In the genomic region with DNA sequence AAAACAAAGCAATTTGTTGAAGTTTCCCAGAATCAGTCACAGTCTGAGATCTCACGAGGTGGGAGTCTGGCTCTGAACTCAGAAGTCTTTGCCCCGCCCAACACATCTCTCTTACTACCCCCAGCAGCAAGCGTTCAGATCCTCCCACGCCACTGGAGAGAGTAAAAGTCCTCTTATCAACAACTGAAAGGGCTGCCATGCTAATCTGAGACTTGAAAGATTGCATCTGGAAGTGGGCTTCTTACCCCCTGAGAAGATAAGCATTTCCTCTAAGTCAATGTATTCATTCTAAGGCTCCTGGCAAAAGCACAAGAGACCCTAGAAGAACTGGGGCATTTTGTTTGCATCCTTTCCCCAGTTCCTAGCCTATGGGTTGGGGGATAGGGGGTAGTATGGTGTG, we compare ENCODE assay signal across 1 cellular context.
A peak's percentile ranks its signal among the peaks of the same experiment; 100 is the strongest.
TF ChIP-seq lines count a peak whose summit lies in the region.

No MANE protein-coding gene starts in this region.

TF ChIP-seq in K562, 482 proteins besides CTCF, POLR2A, EP300 and RAD21 (continued from another document and continues in another):
- TF ChIP-seq, protein P1, sequence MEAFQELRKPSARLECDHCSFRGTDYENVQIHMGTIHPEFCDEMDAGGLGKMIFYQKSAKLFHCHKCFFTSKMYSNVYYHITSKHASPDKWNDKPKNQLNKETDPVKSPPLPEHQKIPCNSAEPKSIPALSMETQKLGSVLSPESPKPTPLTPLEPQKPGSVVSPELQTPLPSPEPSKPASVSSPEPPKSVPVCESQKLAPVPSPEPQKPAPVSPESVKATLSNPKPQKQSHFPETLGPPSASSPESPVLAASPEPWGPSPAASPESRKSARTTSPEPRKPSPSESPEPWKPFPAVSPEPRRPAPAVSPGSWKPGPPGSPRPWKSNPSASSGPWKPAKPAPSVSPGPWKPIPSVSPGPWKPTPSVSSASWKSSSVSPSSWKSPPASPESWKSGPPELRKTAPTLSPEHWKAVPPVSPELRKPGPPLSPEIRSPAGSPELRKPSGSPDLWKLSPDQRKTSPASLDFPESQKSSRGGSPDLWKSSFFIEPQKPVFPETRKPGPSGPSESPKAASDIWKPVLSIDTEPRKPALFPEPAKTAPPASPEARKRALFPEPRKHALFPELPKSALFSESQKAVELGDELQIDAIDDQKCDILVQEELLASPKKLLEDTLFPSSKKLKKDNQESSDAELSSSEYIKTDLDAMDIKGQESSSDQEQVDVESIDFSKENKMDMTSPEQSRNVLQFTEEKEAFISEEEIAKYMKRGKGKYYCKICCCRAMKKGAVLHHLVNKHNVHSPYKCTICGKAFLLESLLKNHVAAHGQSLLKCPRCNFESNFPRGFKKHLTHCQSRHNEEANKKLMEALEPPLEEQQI (IDR thresholded peaks at IDR 0.05), result no peak
- TF ChIP-seq ARID2 (IDR thresholded peaks at IDR 0.05) (no peak), HNRNPH1 (optimal IDR thresholded peaks at IDR 0.05; ENCODE audit: low read depth, low read length) (no peak), HMG20B (CRISPR knock-in tag; IDR thresholded peaks at IDR 0.05) (no peak), TGIF2 (CRISPR knock-in tag; IDR thresholded peaks at IDR 0.05) (no peak), TEAD4 (IDR thresholded peaks at IDR 0.05; ENCODE audit: low read length) (peak; percentile 79), TEAD4 (CRISPR knock-in tag; IDR thresholded peaks at IDR 0.05; ENCODE audit: borderline replicate concordance) (no peak), TCFL5 (CRISPR knock-in tag; conservative IDR thresholded peaks at IDR 0.05) (no peak), EGR1 (conservative IDR thresholded peaks at IDR 0.05) (peak; percentile 89), PRMT5 (CRISPR knock-in tag; IDR thresholded peaks at IDR 0.05) (no peak), SNRNP70 (optimal IDR thresholded peaks at IDR 0.05; ENCODE audit: low read depth, low read length) (no peak), ZNF561 (CRISPR knock-in tag; conservative IDR thresholded peaks at IDR 0.05) (no peak), DNMT1 (IDR thresholded peaks at IDR 0.05) (no peak), ZBTB7A (IDR thresholded peaks at IDR 0.05; ENCODE audit: borderline replicate concordance, control insufficient read depth, low read depth, low read length) (peak; percentile 38), TAF15 (IDR thresholded peaks at IDR 0.05; ENCODE audit: low read depth, low read length) (no peak), NFRKB (IDR thresholded peaks at IDR 0.05; ENCODE audit: low read depth) (no peak), ZNF12 (CRISPR knock-in tag; IDR thresholded peaks at IDR 0.05) (no peak), MCM7 (IDR thresholded peaks at IDR 0.05) (no peak), HEY1 (CRISPR knock-in tag; IDR thresholded peaks at IDR 0.05; ENCODE audit: borderline replicate concordance) (no peak), GABPB2 (CRISPR knock-in tag; conservative IDR thresholded peaks at IDR 0.05) (no peak), RBM15 (IDR thresholded peaks at IDR 0.05; ENCODE audit: insufficient read depth, low read length) (no peak), NRF1 (conservative IDR thresholded peaks at IDR 0.05 in 1 of 2, IDR thresholded peaks at IDR 0.05 in 1 of 2) (no peak), U2AF2 (optimal IDR thresholded peaks at IDR 0.05; ENCODE audit: low read depth, low read length) (no peak), HDAC1 (IDR thresholded peaks at IDR 0.05) (peak in 1 of 2 experiments; percentile 8; a peak in 1 of 4 replicates), THRAP3 (IDR thresholded peaks at IDR 0.05; ENCODE audit: borderline replicate concordance) (no peak), RBM22 (IDR thresholded peaks at IDR 0.05; ENCODE audit: low read depth, low read length, poor library complexity, severe bottlenecking) (no peak)
- TF ChIP-seq, protein P2, sequence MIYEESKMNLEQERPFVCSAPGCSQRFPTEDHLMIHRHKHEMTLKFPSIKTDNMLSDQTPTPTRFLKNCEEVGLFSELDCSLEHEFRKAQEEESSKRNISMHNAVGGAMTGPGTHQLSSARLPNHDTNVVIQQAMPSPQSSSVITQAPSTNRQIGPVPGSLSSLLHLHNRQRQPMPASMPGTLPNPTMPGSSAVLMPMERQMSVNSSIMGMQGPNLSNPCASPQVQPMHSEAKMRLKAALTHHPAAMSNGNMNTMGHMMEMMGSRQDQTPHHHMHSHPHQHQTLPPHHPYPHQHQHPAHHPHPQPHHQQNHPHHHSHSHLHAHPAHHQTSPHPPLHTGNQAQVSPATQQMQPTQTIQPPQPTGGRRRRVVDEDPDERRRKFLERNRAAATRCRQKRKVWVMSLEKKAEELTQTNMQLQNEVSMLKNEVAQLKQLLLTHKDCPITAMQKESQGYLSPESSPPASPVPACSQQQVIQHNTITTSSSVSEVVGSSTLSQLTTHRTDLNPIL (CRISPR knock-in tag; IDR thresholded peaks at IDR 0.05), result no peak
- TF ChIP-seq, protein P3, sequence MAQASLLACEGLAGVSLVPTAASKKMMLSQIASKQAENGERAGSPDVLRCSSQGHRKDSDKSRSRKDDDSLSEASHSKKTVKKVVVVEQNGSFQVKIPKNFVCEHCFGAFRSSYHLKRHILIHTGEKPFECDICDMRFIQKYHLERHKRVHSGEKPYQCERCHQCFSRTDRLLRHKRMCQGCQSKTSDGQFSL (CRISPR knock-in tag; IDR thresholded peaks at IDR 0.05), result no peak
- TF ChIP-seq, protein P3 (tag; IDR thresholded peaks at IDR 0.05), result no peak
- TF ChIP-seq, protein P4, sequence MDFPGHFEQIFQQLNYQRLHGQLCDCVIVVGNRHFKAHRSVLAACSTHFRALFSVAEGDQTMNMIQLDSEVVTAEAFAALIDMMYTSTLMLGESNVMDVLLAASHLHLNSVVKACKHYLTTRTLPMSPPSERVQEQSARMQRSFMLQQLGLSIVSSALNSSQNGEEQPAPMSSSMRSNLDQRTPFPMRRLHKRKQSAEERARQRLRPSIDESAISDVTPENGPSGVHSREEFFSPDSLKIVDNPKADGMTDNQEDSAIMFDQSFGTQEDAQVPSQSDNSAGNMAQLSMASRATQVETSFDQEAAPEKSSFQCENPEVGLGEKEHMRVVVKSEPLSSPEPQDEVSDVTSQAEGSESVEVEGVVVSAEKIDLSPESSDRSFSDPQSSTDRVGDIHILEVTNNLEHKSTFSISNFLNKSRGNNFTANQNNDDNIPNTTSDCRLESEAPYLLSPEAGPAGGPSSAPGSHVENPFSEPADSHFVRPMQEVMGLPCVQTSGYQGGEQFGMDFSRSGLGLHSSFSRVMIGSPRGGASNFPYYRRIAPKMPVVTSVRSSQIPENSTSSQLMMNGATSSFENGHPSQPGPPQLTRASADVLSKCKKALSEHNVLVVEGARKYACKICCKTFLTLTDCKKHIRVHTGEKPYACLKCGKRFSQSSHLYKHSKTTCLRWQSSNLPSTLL (IDR thresholded peaks at IDR 0.05), result no peak
- TF ChIP-seq, protein P5, sequence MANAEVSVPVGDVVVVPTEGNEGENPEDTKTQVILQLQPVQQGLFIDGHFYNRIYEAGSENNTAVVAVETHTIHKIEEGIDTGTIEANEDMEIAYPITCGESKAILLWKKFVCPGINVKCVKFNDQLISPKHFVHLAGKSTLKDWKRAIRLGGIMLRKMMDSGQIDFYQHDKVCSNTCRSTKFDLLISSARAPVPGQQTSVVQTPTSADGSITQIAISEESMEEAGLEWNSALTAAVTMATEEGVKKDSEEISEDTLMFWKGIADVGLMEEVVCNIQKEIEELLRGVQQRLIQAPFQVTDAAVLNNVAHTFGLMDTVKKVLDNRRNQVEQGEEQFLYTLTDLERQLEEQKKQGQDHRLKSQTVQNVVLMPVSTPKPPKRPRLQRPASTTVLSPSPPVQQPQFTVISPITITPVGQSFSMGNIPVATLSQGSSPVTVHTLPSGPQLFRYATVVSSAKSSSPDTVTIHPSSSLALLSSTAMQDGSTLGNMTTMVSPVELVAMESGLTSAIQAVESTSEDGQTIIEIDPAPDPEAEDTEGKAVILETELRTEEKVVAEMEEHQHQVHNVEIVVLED (CRISPR knock-in tag; IDR thresholded peaks at IDR 0.05), result no peak
- TF ChIP-seq, protein P6, sequence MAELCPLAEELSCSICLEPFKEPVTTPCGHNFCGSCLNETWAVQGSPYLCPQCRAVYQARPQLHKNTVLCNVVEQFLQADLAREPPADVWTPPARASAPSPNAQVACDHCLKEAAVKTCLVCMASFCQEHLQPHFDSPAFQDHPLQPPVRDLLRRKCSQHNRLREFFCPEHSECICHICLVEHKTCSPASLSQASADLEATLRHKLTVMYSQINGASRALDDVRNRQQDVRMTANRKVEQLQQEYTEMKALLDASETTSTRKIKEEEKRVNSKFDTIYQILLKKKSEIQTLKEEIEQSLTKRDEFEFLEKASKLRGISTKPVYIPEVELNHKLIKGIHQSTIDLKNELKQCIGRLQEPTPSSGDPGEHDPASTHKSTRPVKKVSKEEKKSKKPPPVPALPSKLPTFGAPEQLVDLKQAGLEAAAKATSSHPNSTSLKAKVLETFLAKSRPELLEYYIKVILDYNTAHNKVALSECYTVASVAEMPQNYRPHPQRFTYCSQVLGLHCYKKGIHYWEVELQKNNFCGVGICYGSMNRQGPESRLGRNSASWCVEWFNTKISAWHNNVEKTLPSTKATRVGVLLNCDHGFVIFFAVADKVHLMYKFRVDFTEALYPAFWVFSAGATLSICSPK (IDR thresholded peaks at IDR 0.05; ENCODE audit: borderline replicate concordance), result no peak
- TF ChIP-seq, protein P7, sequence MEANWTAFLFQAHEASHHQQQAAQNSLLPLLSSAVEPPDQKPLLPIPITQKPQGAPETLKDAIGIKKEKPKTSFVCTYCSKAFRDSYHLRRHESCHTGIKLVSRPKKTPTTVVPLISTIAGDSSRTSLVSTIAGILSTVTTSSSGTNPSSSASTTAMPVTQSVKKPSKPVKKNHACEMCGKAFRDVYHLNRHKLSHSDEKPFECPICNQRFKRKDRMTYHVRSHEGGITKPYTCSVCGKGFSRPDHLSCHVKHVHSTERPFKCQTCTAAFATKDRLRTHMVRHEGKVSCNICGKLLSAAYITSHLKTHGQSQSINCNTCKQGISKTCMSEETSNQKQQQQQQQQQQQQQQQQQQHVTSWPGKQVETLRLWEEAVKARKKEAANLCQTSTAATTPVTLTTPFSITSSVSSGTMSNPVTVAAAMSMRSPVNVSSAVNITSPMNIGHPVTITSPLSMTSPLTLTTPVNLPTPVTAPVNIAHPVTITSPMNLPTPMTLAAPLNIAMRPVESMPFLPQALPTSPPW (CRISPR knock-in tag; IDR thresholded peaks at IDR 0.05), result peak; percentile 66
- TF ChIP-seq, protein P8, sequence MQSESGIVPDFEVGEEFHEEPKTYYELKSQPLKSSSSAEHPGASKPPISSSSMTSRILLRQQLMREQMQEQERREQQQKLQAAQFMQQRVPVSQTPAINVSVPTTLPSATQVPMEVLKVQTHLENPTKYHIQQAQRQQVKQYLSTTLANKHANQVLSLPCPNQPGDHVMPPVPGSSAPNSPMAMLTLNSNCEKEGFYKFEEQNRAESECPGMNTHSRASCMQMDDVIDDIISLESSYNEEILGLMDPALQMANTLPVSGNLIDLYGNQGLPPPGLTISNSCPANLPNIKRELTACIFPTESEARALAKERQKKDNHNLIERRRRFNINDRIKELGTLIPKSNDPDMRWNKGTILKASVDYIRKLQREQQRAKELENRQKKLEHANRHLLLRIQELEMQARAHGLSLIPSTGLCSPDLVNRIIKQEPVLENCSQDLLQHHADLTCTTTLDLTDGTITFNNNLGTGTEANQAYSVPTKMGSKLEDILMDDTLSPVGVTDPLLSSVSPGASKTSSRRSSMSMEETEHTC (IDR thresholded peaks at IDR 0.05), result no peak
- TF ChIP-seq, protein P9, sequence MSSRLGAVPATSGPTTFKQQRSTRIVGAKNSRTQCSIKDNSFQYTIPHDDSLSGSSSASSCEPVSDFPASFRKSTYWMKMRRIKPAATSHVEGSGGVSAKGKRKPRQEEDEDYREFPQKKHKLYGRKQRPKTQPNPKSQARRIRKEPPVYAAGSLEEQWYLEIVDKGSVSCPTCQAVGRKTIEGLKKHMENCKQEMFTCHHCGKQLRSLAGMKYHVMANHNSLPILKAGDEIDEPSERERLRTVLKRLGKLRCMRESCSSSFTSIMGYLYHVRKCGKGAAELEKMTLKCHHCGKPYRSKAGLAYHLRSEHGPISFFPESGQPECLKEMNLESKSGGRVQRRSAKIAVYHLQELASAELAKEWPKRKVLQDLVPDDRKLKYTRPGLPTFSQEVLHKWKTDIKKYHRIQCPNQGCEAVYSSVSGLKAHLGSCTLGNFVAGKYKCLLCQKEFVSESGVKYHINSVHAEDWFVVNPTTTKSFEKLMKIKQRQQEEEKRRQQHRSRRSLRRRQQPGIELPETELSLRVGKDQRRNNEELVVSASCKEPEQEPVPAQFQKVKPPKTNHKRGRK (tag; IDR thresholded peaks at IDR 0.05), result no peak
- TF ChIP-seq, protein P10, sequence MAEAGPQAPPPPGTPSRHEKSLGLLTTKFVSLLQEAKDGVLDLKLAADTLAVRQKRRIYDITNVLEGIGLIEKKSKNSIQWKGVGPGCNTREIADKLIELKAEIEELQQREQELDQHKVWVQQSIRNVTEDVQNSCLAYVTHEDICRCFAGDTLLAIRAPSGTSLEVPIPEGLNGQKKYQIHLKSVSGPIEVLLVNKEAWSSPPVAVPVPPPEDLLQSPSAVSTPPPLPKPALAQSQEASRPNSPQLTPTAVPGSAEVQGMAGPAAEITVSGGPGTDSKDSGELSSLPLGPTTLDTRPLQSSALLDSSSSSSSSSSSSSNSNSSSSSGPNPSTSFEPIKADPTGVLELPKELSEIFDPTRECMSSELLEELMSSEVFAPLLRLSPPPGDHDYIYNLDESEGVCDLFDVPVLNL (CRISPR knock-in tag; IDR thresholded peaks at IDR 0.05; ENCODE audit: low read depth), result no peak
